Comparison of ENCODE assay signal across 17 cellular contexts in the genomic region with DNA sequence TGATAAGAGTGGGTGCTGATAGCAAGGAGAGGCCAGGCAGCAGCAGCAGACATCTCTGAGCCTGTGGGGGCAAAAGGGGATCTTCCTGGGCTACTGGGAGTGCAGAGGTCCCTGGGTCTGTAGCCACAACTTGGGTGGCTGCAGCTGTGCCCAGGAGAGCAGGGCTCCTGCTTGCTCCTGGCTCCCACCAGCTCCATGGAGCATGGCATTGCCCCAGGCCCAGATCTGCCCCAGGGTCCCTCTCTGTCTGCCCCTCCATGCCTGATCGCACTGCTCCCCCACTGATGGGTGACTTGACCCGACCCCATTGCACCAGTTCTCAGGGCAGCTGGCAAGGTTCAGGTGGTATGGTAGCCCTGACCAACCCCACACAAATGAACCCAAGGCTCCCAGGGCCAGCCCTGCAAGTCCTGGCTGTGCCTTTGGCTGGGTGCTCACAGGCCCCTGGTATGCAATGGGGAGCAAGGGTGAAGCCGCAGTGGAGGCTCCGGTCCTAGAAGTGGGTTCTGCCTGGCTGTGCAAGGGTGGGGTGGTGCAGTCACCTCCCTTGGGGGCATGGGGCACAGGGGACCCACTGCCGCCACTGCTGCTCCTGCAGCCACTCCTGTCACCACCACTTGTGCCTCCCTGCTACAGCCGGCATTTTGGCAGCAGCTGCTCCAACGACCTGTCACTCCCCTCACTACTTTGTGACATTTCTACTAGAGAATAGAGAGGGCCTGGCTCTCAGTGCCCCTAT.
"Had no signal": no experiment of that assay in that cellular context is flagged by ENCODE, and none has a peak within 500 bp of the region (broad histone marks: within the 10 kb centered on the region; RNA-seq: fewer than 3 reads in every experiment).

No MANE protein-coding gene starts in this region.

- H3K4me1 ChIP-seq: heart left ventricle, right atrium auricular region, tibial artery had no signal

- H3K4me3 ChIP-seq: dorsolateral prefrontal cortex, heart left ventricle, right atrium auricular region, tibial artery had no signal

- H3K36me3 Mint-ChIP-seq: mesothelial cell of epicardium had no signal

- DNase-seq: central memory CD4-positive, alpha-beta T cell; cortex of kidney; dorsolateral prefrontal cortex; effector CD8-positive, alpha-beta T cell; hippocampal formation; kidney glomerular epithelial cell; mammary epithelial cell; small intestine; stimulated activated CD4-positive, alpha-beta T cell treated with anti-CD3 and anti-CD28 coated beads, Interleukin-12 subunit alpha, Interleukin-12 subunit beta, amount 100 ng/mL, for 4 hours; stimulated activated naive CD4-positive, alpha-beta T cell treated with Interleukin-2 at 50 U/mL for 16 hours; tibial artery had no signal

- H3K27ac ChIP-seq: dorsolateral prefrontal cortex, heart left ventricle, neutrophil, right atrium auricular region, tibial artery had no signal

- ATAC-seq: esophagus mucosa had no signal

- H3K4me1 Mint-ChIP-seq: mesothelial cell of epicardium, nephron had no signal

- H3K9me3 Mint-ChIP-seq: nephron had no signal

- H3K36me3 ChIP-seq: heart left ventricle, neutrophil, right atrium auricular region, tibial artery had no signal

- H3K27me3 ChIP-seq: dorsolateral prefrontal cortex, heart left ventricle, neutrophil, right atrium auricular region, tibial artery had no signal

- H3K9me3 ChIP-seq: neutrophil, right atrium auricular region had no signal

- H3K4me3 Mint-ChIP-seq: mesothelial cell of epicardium, nephron had no signal

- H3K27ac Mint-ChIP-seq: mesothelial cell of epicardium, nephron had no signal
